ENCODE assay signal across 2 cellular contexts in the genomic region with DNA sequence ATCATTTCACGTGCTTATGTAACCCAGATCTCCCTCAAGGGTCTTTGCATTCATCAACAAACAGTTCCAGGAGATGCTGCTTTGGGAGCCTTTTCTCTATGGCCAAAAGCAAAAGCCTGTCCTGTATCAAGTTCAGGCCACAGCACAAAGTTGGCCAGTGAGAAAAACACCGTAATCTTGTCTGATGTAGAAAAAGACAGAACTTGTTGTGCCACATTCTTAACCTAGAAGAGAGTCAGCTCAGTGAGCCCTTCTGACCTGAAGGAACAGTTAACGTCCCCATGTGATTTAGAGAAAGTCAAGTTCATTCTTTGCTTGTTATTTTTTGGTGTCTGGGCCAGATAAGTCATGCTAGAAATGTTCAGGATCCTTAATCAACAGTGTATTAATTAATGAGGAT.
TF ChIP-seq lines count a peak whose summit lies in the region.

No MANE protein-coding gene starts in this region.

TF ChIP-seq in H1, 55 proteins besides CTCF, POLR2A, EP300 and RAD21:
- TF ChIP-seq FOSL1 (IDR thresholded peaks at IDR 0.05; ENCODE audit: insufficient read depth, low read depth, low read length) (no peak), TAF7 (optimal IDR thresholded peaks at IDR 0.05; ENCODE audit: borderline replicate concordance, low read depth, low read length) (no peak), SP4 (IDR thresholded peaks at IDR 0.05; ENCODE audit: low read length) (no peak)
- TF ChIP-seq, protein P1, sequence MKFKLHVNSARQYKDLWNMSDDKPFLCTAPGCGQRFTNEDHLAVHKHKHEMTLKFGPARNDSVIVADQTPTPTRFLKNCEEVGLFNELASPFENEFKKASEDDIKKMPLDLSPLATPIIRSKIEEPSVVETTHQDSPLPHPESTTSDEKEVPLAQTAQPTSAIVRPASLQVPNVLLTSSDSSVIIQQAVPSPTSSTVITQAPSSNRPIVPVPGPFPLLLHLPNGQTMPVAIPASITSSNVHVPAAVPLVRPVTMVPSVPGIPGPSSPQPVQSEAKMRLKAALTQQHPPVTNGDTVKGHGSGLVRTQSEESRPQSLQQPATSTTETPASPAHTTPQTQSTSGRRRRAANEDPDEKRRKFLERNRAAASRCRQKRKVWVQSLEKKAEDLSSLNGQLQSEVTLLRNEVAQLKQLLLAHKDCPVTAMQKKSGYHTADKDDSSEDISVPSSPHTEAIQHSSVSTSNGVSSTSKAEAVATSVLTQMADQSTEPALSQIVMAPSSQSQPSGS (IDR thresholded peaks at IDR 0.05; ENCODE audit: low read length): no peak

TF ChIP-seq in HepG2, 621 proteins besides CTCF, POLR2A, EP300 and RAD21:
- no peak for TF ChIP-seq ZNF350 (CRISPR knock-in tag; IDR thresholded peaks at IDR 0.05; ENCODE audit: borderline replicate concordance, low read depth)
- TF ChIP-seq SMC3 (IDR thresholded peaks at IDR 0.05; ENCODE audit: low read length): no peak
- TF ChIP-seq, protein P2, sequence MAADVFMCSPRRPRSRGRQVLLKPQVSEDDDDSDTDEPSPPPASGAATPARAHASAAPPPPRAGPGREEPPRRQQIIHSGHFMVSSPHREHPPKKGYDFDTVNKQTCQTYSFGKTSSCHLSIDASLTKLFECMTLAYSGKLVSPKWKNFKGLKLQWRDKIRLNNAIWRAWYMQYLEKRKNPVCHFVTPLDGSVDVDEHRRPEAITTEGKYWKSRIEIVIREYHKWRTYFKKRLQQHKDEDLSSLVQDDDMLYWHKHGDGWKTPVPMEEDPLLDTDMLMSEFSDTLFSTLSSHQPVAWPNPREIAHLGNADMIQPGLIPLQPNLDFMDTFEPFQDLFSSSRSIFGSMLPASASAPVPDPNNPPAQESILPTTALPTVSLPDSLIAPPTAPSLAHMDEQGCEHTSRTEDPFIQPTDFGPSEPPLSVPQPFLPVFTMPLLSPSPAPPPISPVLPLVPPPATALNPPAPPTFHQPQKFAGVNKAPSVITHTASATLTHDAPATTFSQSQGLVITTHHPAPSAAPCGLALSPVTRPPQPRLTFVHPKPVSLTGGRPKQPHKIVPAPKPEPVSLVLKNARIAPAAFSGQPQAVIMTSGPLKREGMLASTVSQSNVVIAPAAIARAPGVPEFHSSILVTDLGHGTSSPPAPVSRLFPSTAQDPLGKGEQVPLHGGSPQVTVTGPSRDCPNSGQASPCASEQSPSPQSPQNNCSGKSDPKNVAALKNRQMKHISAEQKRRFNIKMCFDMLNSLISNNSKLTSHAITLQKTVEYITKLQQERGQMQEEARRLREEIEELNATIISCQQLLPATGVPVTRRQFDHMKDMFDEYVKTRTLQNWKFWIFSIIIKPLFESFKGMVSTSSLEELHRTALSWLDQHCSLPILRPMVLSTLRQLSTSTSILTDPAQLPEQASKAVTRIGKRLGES (CRISPR knock-in tag; IDR thresholded peaks at IDR 0.05; ENCODE audit: borderline replicate concordance): no peak
- no peak for TF ChIP-seq TMF1 (CRISPR knock-in tag; IDR thresholded peaks at IDR 0.05; ENCODE audit: low read depth)
- TF ChIP-seq, protein P3, sequence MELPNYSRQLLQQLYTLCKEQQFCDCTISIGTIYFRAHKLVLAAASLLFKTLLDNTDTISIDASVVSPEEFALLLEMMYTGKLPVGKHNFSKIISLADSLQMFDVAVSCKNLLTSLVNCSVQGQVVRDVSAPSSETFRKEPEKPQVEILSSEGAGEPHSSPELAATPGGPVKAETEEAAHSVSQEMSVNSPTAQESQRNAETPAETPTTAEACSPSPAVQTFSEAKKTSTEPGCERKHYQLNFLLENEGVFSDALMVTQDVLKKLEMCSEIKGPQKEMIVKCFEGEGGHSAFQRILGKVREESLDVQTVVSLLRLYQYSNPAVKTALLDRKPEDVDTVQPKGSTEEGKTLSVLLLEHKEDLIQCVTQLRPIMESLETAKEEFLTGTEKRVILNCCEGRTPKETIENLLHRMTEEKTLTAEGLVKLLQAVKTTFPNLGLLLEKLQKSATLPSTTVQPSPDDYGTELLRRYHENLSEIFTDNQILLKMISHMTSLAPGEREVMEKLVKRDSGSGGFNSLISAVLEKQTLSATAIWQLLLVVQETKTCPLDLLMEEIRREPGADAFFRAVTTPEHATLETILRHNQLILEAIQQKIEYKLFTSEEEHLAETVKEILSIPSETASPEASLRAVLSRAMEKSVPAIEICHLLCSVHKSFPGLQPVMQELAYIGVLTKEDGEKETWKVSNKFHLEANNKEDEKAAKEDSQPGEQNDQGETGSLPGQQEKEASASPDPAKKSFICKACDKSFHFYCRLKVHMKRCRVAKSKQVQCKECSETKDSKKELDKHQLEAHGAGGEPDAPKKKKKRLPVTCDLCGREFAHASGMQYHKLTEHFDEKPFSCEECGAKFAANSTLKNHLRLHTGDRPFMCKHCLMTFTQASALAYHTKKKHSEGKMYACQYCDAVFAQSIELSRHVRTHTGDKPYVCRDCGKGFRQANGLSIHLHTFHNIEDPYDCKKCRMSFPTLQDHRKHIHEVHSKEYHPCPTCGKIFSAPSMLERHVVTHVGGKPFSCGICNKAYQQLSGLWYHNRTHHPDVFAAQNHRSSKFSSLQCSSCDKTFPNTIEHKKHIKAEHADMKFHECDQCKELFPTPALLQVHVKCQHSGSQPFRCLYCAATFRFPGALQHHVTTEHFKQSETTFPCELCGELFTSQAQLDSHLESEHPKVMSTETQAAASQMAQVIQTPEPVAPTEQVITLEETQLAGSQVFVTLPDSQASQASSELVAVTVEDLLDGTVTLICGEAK (IDR thresholded peaks at IDR 0.05): no peak
- TF ChIP-seq, protein P3 (CRISPR knock-in tag; IDR thresholded peaks at IDR 0.05): no peak
- no peak for TF ChIP-seq ZNF556 (CRISPR knock-in tag; IDR thresholded peaks at IDR 0.05; ENCODE audit: borderline replicate concordance)
- no peak for TF ChIP-seq ASH2L (IDR thresholded peaks at IDR 0.05; ENCODE audit: insufficient read length, low read depth, low read length)
- TF ChIP-seq TBL1XR1 (IDR thresholded peaks at IDR 0.05; ENCODE audit: borderline replicate concordance, low read length, partially characterized antibody): no peak
- no peak for TF ChIP-seq ZFP36L2 (CRISPR knock-in tag; IDR thresholded peaks at IDR 0.05)
- TF ChIP-seq, protein P4, sequence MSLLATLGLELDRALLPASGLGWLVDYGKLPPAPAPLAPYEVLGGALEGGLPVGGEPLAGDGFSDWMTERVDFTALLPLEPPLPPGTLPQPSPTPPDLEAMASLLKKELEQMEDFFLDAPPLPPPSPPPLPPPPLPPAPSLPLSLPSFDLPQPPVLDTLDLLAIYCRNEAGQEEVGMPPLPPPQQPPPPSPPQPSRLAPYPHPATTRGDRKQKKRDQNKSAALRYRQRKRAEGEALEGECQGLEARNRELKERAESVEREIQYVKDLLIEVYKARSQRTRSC (CRISPR knock-in tag; IDR thresholded peaks at IDR 0.05; ENCODE audit: low read depth): no peak
